ENCODE assay signal across 24 cellular contexts in the genomic region with DNA sequence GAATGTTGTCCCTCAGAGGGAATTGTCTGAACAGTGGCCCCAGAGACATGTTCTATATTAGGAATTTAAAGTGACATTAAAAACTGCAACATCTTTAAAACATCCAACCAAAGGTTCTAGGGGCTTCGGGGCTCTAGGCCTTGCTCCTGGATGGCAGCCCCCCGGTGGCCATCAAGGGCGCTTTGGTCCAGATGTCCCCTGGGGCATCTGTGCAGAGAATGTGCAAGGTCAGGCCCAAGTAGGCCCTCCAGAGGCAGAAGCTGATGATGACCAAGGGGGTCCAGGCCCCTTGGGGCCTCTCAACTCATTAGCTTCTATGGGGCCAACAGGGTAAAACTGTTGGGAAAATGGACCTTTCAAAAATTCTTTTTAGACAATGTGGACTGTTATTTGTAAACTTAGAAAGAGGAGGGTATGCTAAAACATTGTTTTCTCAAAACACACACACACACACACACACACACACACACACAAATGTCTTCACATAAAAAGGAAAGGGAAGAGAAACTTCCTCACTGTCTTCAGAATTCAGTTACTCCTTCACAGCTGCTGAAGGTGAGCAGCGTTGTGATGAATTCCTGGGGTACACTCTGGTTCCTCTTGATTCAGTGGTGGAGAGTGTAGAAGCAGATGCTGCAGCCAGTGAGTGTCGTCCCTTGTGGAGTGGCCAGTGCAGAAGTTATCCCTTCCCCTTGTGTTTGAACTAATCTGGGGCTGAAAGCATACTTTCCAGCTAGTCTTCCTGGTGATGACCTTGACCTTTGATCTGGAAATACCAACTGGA.
DNase-seq lines count a peak whose midpoint lies in the region; ATAC-seq and TF ChIP-seq lines count a peak whose summit lies in the region.
"Had no signal": no experiment of that assay in that cellular context is flagged by ENCODE, and none has a peak within 500 bp of the region (broad histone marks: within the 10 kb centered on the region; RNA-seq: fewer than 3 reads in every experiment).

No MANE protein-coding gene starts in this region.

- H3K27me3 Mint-ChIP-seq in endodermal cell (ENCODE audit: insufficient read depth), result peaks cover 3% of the 10 kb centered on the region
- H3K27me3 Mint-ChIP-seq: CD8-positive, alpha-beta memory T cell; central memory CD8-positive, alpha-beta T cell had no signal

- no peak for TF ChIP-seq EP300 in upper lobe of left lung (IDR thresholded peaks at IDR 0.05)

- H3K4me1 ChIP-seq in endodermal cell (ENCODE audit: control insufficient read depth, insufficient read depth, low read length) (no peaks in the 10 kb centered on the region), thoracic aorta (ENCODE audit: control insufficient read depth in 1 of 2, low read depth in 2 of 2) (peaks cover 16 to 40% of the 10 kb centered on the region in 2 donors), Peyer's patch (no peaks in the 10 kb centered on the region), upper lobe of left lung (no peaks in the 10 kb centered on the region)
- H3K4me1 ChIP-seq: heart left ventricle had no signal

- H3K9me3 ChIP-seq in endodermal cell (ENCODE audit: control insufficient read depth, low read length), result no peaks in the 10 kb centered on the region
- H3K9me3 ChIP-seq in thoracic aorta, result no peaks in the 10 kb centered on the region
- no peaks in the 10 kb centered on the region for H3K9me3 ChIP-seq in Peyer's patch
- no peaks in the 10 kb centered on the region for H3K9me3 ChIP-seq in upper lobe of left lung
- H3K9me3 ChIP-seq: heart left ventricle, MG63, neutrophil, prostate gland had no signal

- TF ChIP-seq POLR2A in Peyer's patch (IDR thresholded peaks at IDR 0.05), result no peak
- no peak for TF ChIP-seq POLR2A in upper lobe of left lung (IDR thresholded peaks at IDR 0.05)

- no peaks in the 10 kb centered on the region for H3K9me3 Mint-ChIP-seq in endodermal cell
- H3K9me3 Mint-ChIP-seq: activated naive CD8-positive, alpha-beta T cell treated with anti-CD3 and anti-CD28 coated beads, Interleukin-2, amount 10 ng/mL, durations not matched to agents 7 days and 5 days; activated T-helper 2 cell treated with anti-CD3 and anti-CD28 coated beads, Interferon-gamma antibody, Interleukin-2, Interleukin-4, amounts not matched to agents 10 μg/mL and 5 μg/mL and 100 μg/mL, durations not matched to agents 14 hours and 24 hours and 36 hours; CD8-positive, alpha-beta memory T cell; central memory CD8-positive, alpha-beta T cell had no signal

- no peak overlapping the region for H3K4me3 ChIP-seq in endodermal cell (ENCODE audit: low read length)
- H3K4me3 ChIP-seq in thoracic aorta, result no peak overlapping the region
- H3K4me3 ChIP-seq in Peyer's patch, result no peak overlapping the region
- no peak overlapping the region for H3K4me3 ChIP-seq in upper lobe of left lung
- H3K4me3 ChIP-seq: dorsolateral prefrontal cortex, heart left ventricle, MG63, prostate gland had no signal

- H3K36me3 ChIP-seq in endodermal cell (ENCODE audit: control insufficient read depth, insufficient read depth, low read length), result no peaks in the 10 kb centered on the region
- H3K36me3 ChIP-seq in thoracic aorta, result no peaks in the 10 kb centered on the region
- H3K36me3 ChIP-seq in Peyer's patch, result no peaks in the 10 kb centered on the region
- no peaks in the 10 kb centered on the region for H3K36me3 ChIP-seq in upper lobe of left lung
- H3K36me3 ChIP-seq: heart left ventricle, MG63, neutrophil, prostate gland had no signal

- WGBS in endodermal cell (ENCODE audit: insufficient coverage in 1 of 2, insufficient read length in 1 of 2), 2 experiments, result 93 to 100% methylated on average over 1 to 5 of the region's 5 CpGs
- 88 to 92% methylated on average over 5 of the region's 5 CpGs for WGBS in upper lobe of left lung, 2 donors

- peak; percentile 73 for TF ChIP-seq CTCF in endodermal cell (conservative IDR thresholded peaks at IDR 0.05)
- no peak for TF ChIP-seq CTCF in thoracic aorta (IDR thresholded peaks at IDR 0.05)
- TF ChIP-seq CTCF in Peyer's patch (IDR thresholded peaks at IDR 0.05), result no peak
- TF ChIP-seq CTCF in upper lobe of left lung (IDR thresholded peaks at IDR 0.05), result no peak

- no peak overlapping the region for H3K9ac ChIP-seq in endodermal cell (ENCODE audit: extremely low read depth, low read length, poor library complexity, severe bottlenecking)

- no peak for ATAC-seq in thoracic aorta (ENCODE audit: insufficient number of reproducible peaks, low FRiP score, low read depth)
- no peak for ATAC-seq in upper lobe of left lung (ENCODE audit: low FRiP score in 2 of 2)

- DNase-seq in NCI-H82 (lab: John Stamatoyannopoulos, UW) (peak; percentile 6), NCI-H82 treated with DMSO at 0.1 percent for 48 hours (lab: John Stamatoyannopoulos, UW; ENCODE audit: unreplicated experiment) (no peak), NCI-H69 (lab: John Stamatoyannopoulos, UW) (peak; percentile 35), endodermal cell (no peak), thoracic aorta (ENCODE audit: low spot score) (no peak), Peyer's patch (no peak), upper lobe of left lung (no peak), NCI-H2171 (lab: John Stamatoyannopoulos, UW) (no peak)
- DNase-seq: activated CD8-positive, alpha-beta memory T cell treated with anti-CD3 and anti-CD28 coated beads, Interleukin-2, amount 50 U/mL, for 48 hours; activated naive CD8-positive, alpha-beta T cell treated with anti-CD3 and anti-CD28 coated beads, Interleukin-2, amount 10 ng/mL, durations not matched to agents 7 days and 5 days; CD8-positive, alpha-beta memory T cell; dorsolateral prefrontal cortex; heart left ventricle; left cardiac atrium; NCI-H146; NCI-H2171 treated with DMSO at 0.1 percent for 48 hours; NCI-H524 treated with DMSO at 0.1 percent for 48 hours; Right ventricle myocardium superior; SW 1271 had no signal

- no peaks in the 10 kb centered on the region for H3K4me1 Mint-ChIP-seq in endodermal cell
- H3K4me1 Mint-ChIP-seq: activated naive CD8-positive, alpha-beta T cell treated with anti-CD3 and anti-CD28 coated beads, Interleukin-2, amount 10 ng/mL, durations not matched to agents 7 days and 5 days; CD8-positive, alpha-beta memory T cell; central memory CD8-positive, alpha-beta T cell had no signal

- H3K27ac Mint-ChIP-seq in endodermal cell, result no peak overlapping the region
- H3K27ac Mint-ChIP-seq: activated naive CD8-positive, alpha-beta T cell treated with anti-CD3 and anti-CD28 coated beads, Interleukin-2, amount 10 ng/mL, durations not matched to agents 7 days and 5 days; activated T-helper 2 cell treated with anti-CD3 and anti-CD28 coated beads, Interferon-gamma antibody, Interleukin-2, Interleukin-4, amounts not matched to agents 10 μg/mL and 5 μg/mL and 100 μg/mL, durations not matched to agents 14 hours and 24 hours and 36 hours had no signal

- no peak overlapping the region for H3K27ac ChIP-seq in endodermal cell (ENCODE audit: low read depth, low read length)
- H3K27ac ChIP-seq in thoracic aorta, result peak overlapping the region; percentile 59 to 76
- no peak overlapping the region for H3K27ac ChIP-seq in Peyer's patch
- no peak overlapping the region for H3K27ac ChIP-seq in upper lobe of left lung
- H3K27ac ChIP-seq: dorsolateral prefrontal cortex, heart left ventricle, neutrophil, prostate gland had no signal

- no peaks in the 10 kb centered on the region for H3K36me3 Mint-ChIP-seq in endodermal cell (ENCODE audit: low read depth)
- H3K36me3 Mint-ChIP-seq: activated naive CD8-positive, alpha-beta T cell treated with anti-CD3 and anti-CD28 coated beads, Interleukin-2, amount 10 ng/mL, durations not matched to agents 7 days and 5 days; CD8-positive, alpha-beta memory T cell had no signal

- H3K27me3 ChIP-seq in endodermal cell (ENCODE audit: control insufficient read depth, insufficient read depth, low read length, poor library complexity, severe bottlenecking), result no peaks in the 10 kb centered on the region
- H3K27me3 ChIP-seq in thoracic aorta (replicated peaks; ENCODE audit: insufficient read depth), result no peaks in the 10 kb centered on the region
- H3K27me3 ChIP-seq in Peyer's patch, result no peaks in the 10 kb centered on the region
- no peaks in the 10 kb centered on the region for H3K27me3 ChIP-seq in upper lobe of left lung
- H3K27me3 ChIP-seq: dorsolateral prefrontal cortex, heart left ventricle, MG63, neutrophil had no signal

- no peak overlapping the region for H3K4me3 Mint-ChIP-seq in endodermal cell
- H3K4me3 Mint-ChIP-seq: activated naive CD8-positive, alpha-beta T cell treated with anti-CD3 and anti-CD28 coated beads, Interleukin-2, amount 10 ng/mL, durations not matched to agents 7 days and 5 days; CD8-positive, alpha-beta memory T cell; central memory CD8-positive, alpha-beta T cell had no signal

Comparison
In these comparisons a context has a peak if more than half of its experiments do, and no peak if none do; other contexts are left out.
1. DNase-seq: peak in NCI-H82 (single experiment) and NCI-H69 (single experiment); none in NCI-H82 treated with DMSO at 0.1 percent for 48 hours (single experiment), endodermal cell (single experiment), thoracic aorta (single experiment), Peyer's patch (0 of 3), upper lobe of left lung (0 of 2) and NCI-H2171 (single experiment).
2. H3K27ac ChIP-seq: peak in thoracic aorta (2 of 2); none in endodermal cell (single experiment), Peyer's patch (0 of 4) and upper lobe of left lung (0 of 4).